Comparison of ENCODE assay signal across 2 cellular contexts in genomic region chr2:150473767-150474166, GRCh38.
TF ChIP-seq lines count a peak whose summit lies in the region.

No MANE protein-coding gene starts in this region.

TF ChIP-seq in SK-N-SH, 30 proteins besides CTCF, POLR2A, EP300 and RAD21 (continued from another document):
- no peak for TF ChIP-seq USF2 (IDR thresholded peaks at IDR 0.05; ENCODE audit: borderline replicate concordance, low read depth, low read length)
- no peak for TF ChIP-seq NRF1 (IDR thresholded peaks at IDR 0.05; ENCODE audit: low read depth, low read length)
- TF ChIP-seq EZH2phosphoT487 (IDR thresholded peaks at IDR 0.05; ENCODE audit: borderline replicate concordance, low read depth): no peak
- no peak for TF ChIP-seq NFIC (IDR thresholded peaks at IDR 0.05; ENCODE audit: borderline replicate concordance)
- no peak for TF ChIP-seq FOXM1 (IDR thresholded peaks at IDR 0.05; ENCODE audit: low read depth)
- TF ChIP-seq, protein P1, sequence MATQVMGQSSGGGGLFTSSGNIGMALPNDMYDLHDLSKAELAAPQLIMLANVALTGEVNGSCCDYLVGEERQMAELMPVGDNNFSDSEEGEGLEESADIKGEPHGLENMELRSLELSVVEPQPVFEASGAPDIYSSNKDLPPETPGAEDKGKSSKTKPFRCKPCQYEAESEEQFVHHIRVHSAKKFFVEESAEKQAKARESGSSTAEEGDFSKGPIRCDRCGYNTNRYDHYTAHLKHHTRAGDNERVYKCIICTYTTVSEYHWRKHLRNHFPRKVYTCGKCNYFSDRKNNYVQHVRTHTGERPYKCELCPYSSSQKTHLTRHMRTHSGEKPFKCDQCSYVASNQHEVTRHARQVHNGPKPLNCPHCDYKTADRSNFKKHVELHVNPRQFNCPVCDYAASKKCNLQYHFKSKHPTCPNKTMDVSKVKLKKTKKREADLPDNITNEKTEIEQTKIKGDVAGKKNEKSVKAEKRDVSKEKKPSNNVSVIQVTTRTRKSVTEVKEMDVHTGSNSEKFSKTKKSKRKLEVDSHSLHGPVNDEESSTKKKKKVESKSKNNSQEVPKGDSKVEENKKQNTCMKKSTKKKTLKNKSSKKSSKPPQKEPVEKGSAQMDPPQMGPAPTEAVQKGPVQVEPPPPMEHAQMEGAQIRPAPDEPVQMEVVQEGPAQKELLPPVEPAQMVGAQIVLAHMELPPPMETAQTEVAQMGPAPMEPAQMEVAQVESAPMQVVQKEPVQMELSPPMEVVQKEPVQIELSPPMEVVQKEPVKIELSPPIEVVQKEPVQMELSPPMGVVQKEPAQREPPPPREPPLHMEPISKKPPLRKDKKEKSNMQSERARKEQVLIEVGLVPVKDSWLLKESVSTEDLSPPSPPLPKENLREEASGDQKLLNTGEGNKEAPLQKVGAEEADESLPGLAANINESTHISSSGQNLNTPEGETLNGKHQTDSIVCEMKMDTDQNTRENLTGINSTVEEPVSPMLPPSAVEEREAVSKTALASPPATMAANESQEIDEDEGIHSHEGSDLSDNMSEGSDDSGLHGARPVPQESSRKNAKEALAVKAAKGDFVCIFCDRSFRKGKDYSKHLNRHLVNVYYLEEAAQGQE (IDR thresholded peaks at IDR 0.05; ENCODE audit: low read depth, low read length): no peak
- TF ChIP-seq CHD2 (IDR thresholded peaks at IDR 0.05; ENCODE audit: low read length, partially characterized antibody): no peak
- TF ChIP-seq GATA2 (CRISPR knock-in tag; IDR thresholded peaks at IDR 0.05): no peak
- no peak for TF ChIP-seq TCF12 (IDR thresholded peaks at IDR 0.05)
- no peak for TF ChIP-seq YY1 (IDR thresholded peaks at IDR 0.05; ENCODE audit: low read depth)
- TF ChIP-seq MEF2A (IDR thresholded peaks at IDR 0.05; ENCODE audit: borderline replicate concordance, low read depth): no peak
- no peak for TF ChIP-seq SIN3A (IDR thresholded peaks at IDR 0.05; ENCODE audit: borderline replicate concordance, low read depth, low read length)
- no peak for TF ChIP-seq FOXJ3 (CRISPR knock-in tag; IDR thresholded peaks at IDR 0.05)
TF ChIP-seq in SK-N-SH: peak in this region for 0.

TF ChIP-seq in SK-N-SH treated with all-trans-retinoic acid at 6 μM for 48 hours, 23 proteins besides CTCF, POLR2A, EP300 and RAD21 (continued from another document):
- TF ChIP-seq, protein P2, sequence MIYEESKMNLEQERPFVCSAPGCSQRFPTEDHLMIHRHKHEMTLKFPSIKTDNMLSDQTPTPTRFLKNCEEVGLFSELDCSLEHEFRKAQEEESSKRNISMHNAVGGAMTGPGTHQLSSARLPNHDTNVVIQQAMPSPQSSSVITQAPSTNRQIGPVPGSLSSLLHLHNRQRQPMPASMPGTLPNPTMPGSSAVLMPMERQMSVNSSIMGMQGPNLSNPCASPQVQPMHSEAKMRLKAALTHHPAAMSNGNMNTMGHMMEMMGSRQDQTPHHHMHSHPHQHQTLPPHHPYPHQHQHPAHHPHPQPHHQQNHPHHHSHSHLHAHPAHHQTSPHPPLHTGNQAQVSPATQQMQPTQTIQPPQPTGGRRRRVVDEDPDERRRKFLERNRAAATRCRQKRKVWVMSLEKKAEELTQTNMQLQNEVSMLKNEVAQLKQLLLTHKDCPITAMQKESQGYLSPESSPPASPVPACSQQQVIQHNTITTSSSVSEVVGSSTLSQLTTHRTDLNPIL (CRISPR knock-in tag; IDR thresholded peaks at IDR 0.05; ENCODE audit: low read depth): no peak
- TF ChIP-seq ZNF8 (CRISPR knock-in tag; IDR thresholded peaks at IDR 0.05) (no peak), ZFP3 (CRISPR knock-in tag; IDR thresholded peaks at IDR 0.05) (no peak)
TF ChIP-seq in SK-N-SH treated with all-trans-retinoic acid at 6 μM for 48 hours: peak in this region for 0.
